Comparison of ENCODE assay signal across 12 cellular contexts in the genomic region with DNA sequence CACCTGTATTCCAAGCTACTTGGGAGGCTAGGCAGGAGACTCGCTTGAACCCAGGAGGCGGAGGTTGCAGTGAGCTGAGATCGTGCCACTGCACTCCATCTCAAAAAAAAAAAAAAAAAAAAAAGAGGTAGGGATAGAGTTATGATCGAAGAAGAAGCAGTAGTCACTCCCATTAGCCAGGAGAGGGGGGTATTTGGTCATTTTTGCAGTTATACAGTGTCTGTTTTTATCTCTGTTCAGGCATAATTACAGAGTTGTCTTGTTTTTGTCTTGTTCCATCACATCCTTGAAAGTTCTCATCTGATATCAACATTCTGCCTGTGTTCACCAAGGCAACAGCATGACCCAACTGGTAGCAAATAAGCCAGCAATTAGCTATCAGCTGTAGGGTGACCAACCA.
DNase-seq lines count a peak whose midpoint lies in the region; ATAC-seq and TF ChIP-seq lines count a peak whose summit lies in the region.
"Had no signal": no experiment of that assay in that cellular context is flagged by ENCODE, and none has a peak within 500 bp of the region (broad histone marks: within the 10 kb centered on the region; RNA-seq: fewer than 3 reads in every experiment).

No MANE protein-coding gene starts in this region.

- no peaks in the 10 kb centered on the region for H3K4me1 ChIP-seq in naive thymus-derived CD4-positive, alpha-beta T cell (ENCODE audit: control insufficient read depth in 2 of 2, insufficient read depth in 2 of 2, low read length in 2 of 2)
- H3K4me1 ChIP-seq in left lung: peaks cover 6 to 25% of the 10 kb centered on the region in 2 donors

- DNase-seq in NCI-H1694 treated with DMSO at 0.1 percent for 48 hours (lab: John Stamatoyannopoulos, UW) (peak; percentile 34), brain microvascular endothelial cell (peak; percentile 45), NCI-H1436 (lab: John Stamatoyannopoulos, UW) (no peak), left colon (no peak), left lung (no peak)
- no peak for DNase-seq in naive thymus-derived CD4-positive, alpha-beta T cell
- DNase-seq: activated CD4-positive, alpha-beta T cell treated with anti-CD3 and anti-CD28 coated beads, Interleukin-2, amount 10 ng/mL, durations not matched to agents 7 days and 5 days; effector CD4-positive, alpha-beta T cell; retina; stomach had no signal

- H3K36me3 ChIP-seq in brain microvascular endothelial cell (replicated peaks) (no peaks in the 10 kb centered on the region), left lung (no peaks in the 10 kb centered on the region)
- no peaks in the 10 kb centered on the region for H3K36me3 ChIP-seq in naive thymus-derived CD4-positive, alpha-beta T cell (ENCODE audit: control insufficient read depth in 2 of 3, insufficient read depth in 3 of 3, low read length in 3 of 3)
- H3K36me3 ChIP-seq: stomach had no signal

- in situ Hi-C loops in brain microvascular endothelial cell (cut with HindIII; ENCODE audit: low pct_ligation_motif_present, low sequenced_read_pairs): no loop called here

- intact Hi-C loops in naive thymus-derived CD4-positive, alpha-beta T cell (cut with micrococcal nuclease): no loop called here
- intact Hi-C loops in left colon (cut with DNase I, micrococcal nuclease): no loop called here
- intact Hi-C loops in left lung (cut with DNase I): no loop called here

- no peaks in the 10 kb centered on the region for H3K36me3 Mint-ChIP-seq in naive thymus-derived CD4-positive, alpha-beta T cell

- H3K27me3 ChIP-seq in brain microvascular endothelial cell (replicated peaks) (no peaks in the 10 kb centered on the region), left lung (no peaks in the 10 kb centered on the region)
- no peaks in the 10 kb centered on the region for H3K27me3 ChIP-seq in naive thymus-derived CD4-positive, alpha-beta T cell (ENCODE audit: control insufficient read depth in 2 of 2, insufficient read depth in 2 of 2, low read length in 2 of 2)
- H3K27me3 ChIP-seq: stomach had no signal

- no peak overlapping the region for H3K27ac ChIP-seq in brain microvascular endothelial cell
- no peak overlapping the region for H3K27ac ChIP-seq in naive thymus-derived CD4-positive, alpha-beta T cell (ENCODE audit: low read depth, low read length)
- H3K27ac ChIP-seq in left lung: no peak overlapping the region
- H3K27ac ChIP-seq: stomach had no signal

- H3K27me3 Mint-ChIP-seq in naive thymus-derived CD4-positive, alpha-beta T cell: peaks cover 0 to 19% (median 4%) of the 10 kb centered on the region in 5 donors

- no peak overlapping the region for H3K4me3 Mint-ChIP-seq in naive thymus-derived CD4-positive, alpha-beta T cell
- H3K4me3 Mint-ChIP-seq: activated CD4-positive, alpha-beta T cell treated with anti-CD3 and anti-CD28 coated beads, Interleukin-2, amount 10 ng/mL, durations not matched to agents 7 days and 5 days had no signal

- no peak overlapping the region for H3K4me3 ChIP-seq in brain microvascular endothelial cell (ENCODE audit: low read depth, low read length)
- no peak overlapping the region for H3K4me3 ChIP-seq in naive thymus-derived CD4-positive, alpha-beta T cell (ENCODE audit: low read length)
- H3K4me3 ChIP-seq in left lung: no peak overlapping the region
- H3K4me3 ChIP-seq: stomach had no signal

- CTCF ChIA-PET in naive thymus-derived CD4-positive, alpha-beta T cell (lab: Charles Lee): no interaction called here

- TF ChIP-seq CTCF in GM12872 (IDR thresholded peaks at IDR 0.05; ENCODE audit: insufficient read depth, low read depth, low read length) (peak; percentile 25; the same call in 2 of the 3 replicates), brain microvascular endothelial cell (IDR thresholded peaks at IDR 0.05; ENCODE audit: low read depth, low read length, missing control alignments) (no peak), left lung (IDR thresholded peaks at IDR 0.05) (no peak)

- POLR2A ChIA-PET in naive thymus-derived CD4-positive, alpha-beta T cell (lab: Charles Lee): interaction anchor here (0.6 kb wide), 1 partner anchor 236 kb away, joined by 3 read pairs; no protein-coding TSS in a partner anchor

- peaks cover 0 to 3% (median 0%) of the 10 kb centered on the region in 7 donors for H3K4me1 Mint-ChIP-seq in naive thymus-derived CD4-positive, alpha-beta T cell
- H3K4me1 Mint-ChIP-seq: activated CD4-positive, alpha-beta T cell treated with anti-CD3 and anti-CD28 coated beads, Interleukin-2, amount 10 ng/mL, durations not matched to agents 7 days and 5 days had no signal

- no peak overlapping the region for H3K27ac Mint-ChIP-seq in naive thymus-derived CD4-positive, alpha-beta T cell
- H3K27ac Mint-ChIP-seq: activated CD4-positive, alpha-beta T cell treated with anti-CD3 and anti-CD28 coated beads, Interleukin-2, amount 10 ng/mL, durations not matched to agents 7 days and 5 days had no signal

- H3K9me3 Mint-ChIP-seq in naive thymus-derived CD4-positive, alpha-beta T cell: no peaks in the 10 kb centered on the region
- H3K9me3 Mint-ChIP-seq: activated CD4-positive, alpha-beta T cell treated with anti-CD3 and anti-CD28 coated beads, Interleukin-2, amount 10 ng/mL, durations not matched to agents 7 days and 5 days had no signal

- no peaks in the 10 kb centered on the region for H3K9me3 ChIP-seq in naive thymus-derived CD4-positive, alpha-beta T cell (ENCODE audit: control insufficient read depth in 2 of 3, low read length in 3 of 3)
- no peaks in the 10 kb centered on the region for H3K9me3 ChIP-seq in left lung
- H3K9me3 ChIP-seq: stomach had no signal

- ATAC-seq in naive thymus-derived CD4-positive, alpha-beta T cell: peak; percentile 61
- ATAC-seq in left colon: no peak
- no peak for ATAC-seq in GM19455 (IDR thresholded peaks at IDR 0.05; ENCODE audit: unreplicated experiment)
- no peak for ATAC-seq in left lung

Comparison
In these comparisons a context has a peak if more than half of its experiments do, and no peak if none do; other contexts are left out.
1. DNase-seq: peak in NCI-H1694 treated with DMSO at 0.1 percent for 48 hours (single experiment) and brain microvascular endothelial cell (single experiment); none in naive thymus-derived CD4-positive, alpha-beta T cell (0 of 9), NCI-H1436 (single experiment), left colon (0 of 2) and left lung (0 of 2).